In the genomic region with DNA sequence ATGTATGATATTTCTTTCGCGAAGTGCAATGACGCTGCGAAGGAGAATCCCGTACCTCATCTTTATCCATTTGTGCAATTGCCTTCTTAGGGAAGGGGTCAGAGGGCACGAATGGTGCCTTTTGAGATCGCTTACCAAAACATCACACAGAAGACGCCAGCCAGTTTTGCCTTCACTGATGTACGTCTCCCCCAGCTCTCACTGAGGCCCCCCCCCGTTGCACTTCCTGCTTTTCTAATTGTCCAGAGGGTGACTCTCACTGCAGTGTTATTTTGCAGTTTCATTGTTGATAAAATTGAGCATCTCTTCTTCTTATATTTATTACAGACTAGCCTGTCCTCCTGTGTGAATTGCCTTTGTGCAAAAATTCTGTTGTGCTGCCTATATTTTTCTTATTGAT, we compare ENCODE assay signal across 26 cellular contexts. TPM values are rescaled to one million over a fixed set of nuclear protein-coding genes. Genes with fewer than 3 reads are reported as not detected.
"Had no signal": no experiment of that assay in that cellular context is flagged by ENCODE, and none has a peak within 500 bp of the region (broad histone marks: within the 10 kb centered on the region; RNA-seq: fewer than 3 reads in every experiment).

No MANE protein-coding gene starts in this region.

- H3K4me3 ChIP-seq: PC-9, Peyer's patch, SJCRH30 had no signal

- H3K27me3 ChIP-seq: Peyer's patch, SJCRH30 had no signal

- DNase-seq: KBM-7; NCI-H1092 treated with DMSO at 0.1 percent for 48 hours; NCI-H1436; NCI-H187; NCI-H2029; NCI-H2081 treated with DMSO at 0.1 percent for 48 hours; NCI-H2171; NCI-H226; NCI-H446; NCI-H510A; NCI-H524 treated with DMSO at 0.1 percent for 48 hours; NCI-H69; NCI-H774; NK-92 treated with Interleukin-12 subunit alpha and Interleukin-12 subunit beta, amount 100 ng/mL, for 24 hours; OCI-M1; PC-9; Peyer's patch; SHP77 treated with DMSO at 0.1 percent for 48 hours; SJCRH30 had no signal

- ATAC-seq: Right ventricle myocardium inferior, SK-N-SH treated with all-trans-retinoic acid at 6 μM for 48 hours had no signal

- H3K4me3 Mint-ChIP-seq: IgD-negative memory B cell had no signal

- H3K27ac ChIP-seq: HL-60, PC-9, Peyer's patch, SJCRH30 had no signal

- H3K27me3 Mint-ChIP-seq: IgD-negative memory B cell had no signal

RNA-seq across cellular contexts. Expression of gene CACNA1B, which starts 39.0 kb away (rescaled TPM):
- total RNA-seq: LHCN-M2, MCF 10A, PC-9, RPMI7951 had no signal
